ENCODE assay signal across 22 cellular contexts in the genomic region with DNA sequence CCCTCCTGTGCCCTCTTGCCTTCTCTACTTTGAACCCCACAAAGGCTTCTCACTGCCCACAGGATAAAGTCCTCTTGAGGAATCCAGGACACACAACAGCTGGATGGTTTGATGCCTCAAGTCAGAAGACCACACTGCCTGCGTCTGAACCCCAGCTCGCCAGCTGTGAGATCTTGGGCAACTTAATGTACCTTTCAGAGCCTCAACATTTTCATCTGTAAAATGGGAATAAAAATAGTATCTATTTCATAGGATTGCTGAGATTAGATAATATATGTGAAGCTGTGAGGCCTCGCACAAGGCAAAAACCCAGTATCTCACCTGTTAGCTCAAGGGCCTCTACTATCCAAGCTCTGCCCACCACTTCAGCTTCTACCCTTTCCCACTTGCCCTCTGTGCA. TPM values are rescaled to one million over a fixed set of nuclear protein-coding genes. Genes with fewer than 3 reads are reported as not detected.
A peak's percentile ranks its signal among the peaks of the same experiment; 100 is the strongest.
DNase-seq lines count a peak whose midpoint lies in the region; ATAC-seq, FAIRE-seq and TF ChIP-seq lines count a peak whose summit lies in the region.
"Had no signal": no experiment of that assay in that cellular context is flagged by ENCODE, and none has a peak within 500 bp of the region (broad histone marks: within the 10 kb centered on the region; RNA-seq: fewer than 3 reads in every experiment).

No MANE protein-coding gene starts in this region.

- H3K4me1 ChIP-seq in CD4-positive, alpha-beta memory T cell (ENCODE audit: insufficient read depth, low read length): peaks cover 33% of the 10 kb centered on the region
- peaks cover 8 to 14% of the 10 kb centered on the region in 2 experiments for H3K4me1 ChIP-seq in K562 (replicated peaks in 1 of 2; ENCODE audit: control insufficient read depth in 2 of 2, insufficient read depth in 2 of 2, low read length in 2 of 2)

- DNase-seq in CD4-positive, alpha-beta memory T cell: no peak
- DNase-seq in HFFc6: no peak
- no peak for DNase-seq in K562 (ENCODE audit: extremely low read depth in 1 of 4, low spot score in 3 of 4)
- DNase-seq in neural crest cell (ENCODE audit: low read depth, low spot score): no peak
- no peak for DNase-seq in activated CD4-positive, CD25-positive, alpha-beta regulatory T cell (lab: John Stamatoyannopoulos, UW)
- DNase-seq: ACHN; DND-41; KBM-7; NCI-H1436; NCI-H2029 treated with DMSO at 0.1 percent for 48 hours; NCI-H2171 treated with DMSO at 0.1 percent for 48 hours; NCI-H446 treated with DMSO at 0.1 percent for 48 hours; NK-92 treated with Interleukin-12 subunit alpha and Interleukin-12 subunit beta, amount 100 ng/mL, for 24 hours; OCI-M1; SIG-M5 had no signal

- TF ChIP-seq EP300 in K562 (IDR thresholded peaks at IDR 0.05; ENCODE audit: low read length): no peak

- CTCF ChIA-PET in CD4-positive, alpha-beta memory T cell (lab: Charles Lee; ENCODE audit: partially characterized antibody): interaction anchor here (1.4 kb wide), 1 partner anchor 78 kb away, joined by 3 read pairs; no protein-coding TSS in a partner anchor
- CTCF ChIA-PET in K562 (lab: Yijun Ruan, JAX; ENCODE audit: low intra/inter-chr PET ratio): interaction anchor here (0.6 kb wide), 1 partner anchor 1186 kb away, joined by 3 read pairs; no protein-coding TSS in a partner anchor

- no peak overlapping the region for H2AFZ ChIP-seq in K562 (ENCODE audit: low read depth, low read length)

- no peaks in the 10 kb centered on the region for H3K9me1 ChIP-seq in K562 (ENCODE audit: control insufficient read depth, insufficient read depth, low read length)

- no peaks in the 10 kb centered on the region for H3K27me3 Mint-ChIP-seq in CD4-positive, alpha-beta memory T cell
- H3K27me3 Mint-ChIP-seq in HFFc6 (ENCODE audit: insufficient read depth): peaks cover 2% of the 10 kb centered on the region; the same call in 1 of the 2 replicates
- no peaks in the 10 kb centered on the region for H3K27me3 Mint-ChIP-seq in neural crest cell (ENCODE audit: low read depth)

- no peak for TF ChIP-seq POLR2A in K562 (conservative IDR thresholded peaks at IDR 0.05)

- peak overlapping the region in 1 of 8 donors; percentile 25 for H3K4me3 Mint-ChIP-seq in CD4-positive, alpha-beta memory T cell
- H3K4me3 Mint-ChIP-seq in HFFc6 (no peak overlapping the region), neural crest cell (peak overlapping the region; percentile 84)

- no peak overlapping the region for H3K4me3 ChIP-seq in CD4-positive, alpha-beta memory T cell (ENCODE audit: low read length in 2 of 2)
- no peak overlapping the region for H3K4me3 ChIP-seq in K562
- H3K4me3 ChIP-seq: HAP-1 had no signal

- H3K4me1 Mint-ChIP-seq in CD4-positive, alpha-beta memory T cell: peaks cover 13 to 36% (median 24%) of the 10 kb centered on the region in 4 donors
- H3K4me1 Mint-ChIP-seq in HFFc6 (ENCODE audit: low read depth) (peaks cover 15% of the 10 kb centered on the region), neural crest cell (peaks cover 13% of the 10 kb centered on the region)

- intact Hi-C loops in CD4-positive, alpha-beta memory T cell (cut with micrococcal nuclease): no loop called here
- intact Hi-C loops in K562 (cut with micrococcal nuclease): no loop called here

- POLR2A ChIA-PET in CD4-positive, alpha-beta memory T cell (lab: Charles Lee; ENCODE audit: partially characterized antibody): interaction anchor here (1.4 kb wide), 1 partner anchor 42 kb away, joined by 4 read pairs; no protein-coding TSS in a partner anchor
- POLR2A ChIA-PET in K562 (lab: Yijun Ruan, JAX): interaction anchor here (0.6 to 1.7 kb wide), 5 partner anchors 10 to 297 kb away, joined by 3 to 4 read pairs (median 3); no protein-coding TSS in a partner anchor

- no peaks in the 10 kb centered on the region for H3K9me3 ChIP-seq in CD4-positive, alpha-beta memory T cell (ENCODE audit: control insufficient read depth in 1 of 2, low read length in 2 of 2)
- H3K9me3 ChIP-seq in K562 (replicated peaks; ENCODE audit: control insufficient read depth, insufficient read depth, low read depth, low read length): no peaks in the 10 kb centered on the region
- H3K9me3 ChIP-seq: HAP-1 had no signal

- no peak for TF ChIP-seq CTCF in HFFc6 (IDR thresholded peaks at IDR 0.05)
- TF ChIP-seq CTCF in K562 (IDR thresholded peaks at IDR 0.05 in 2 of 3, conservative IDR thresholded peaks at IDR 0.05 in 1 of 3; ENCODE audit: insufficient read depth in 2 of 3, low read depth in 1 of 3, low read length in 3 of 3): no peak
- TF ChIP-seq CTCF in neural crest cell (conservative IDR thresholded peaks at IDR 0.05): no peak

- no peak for TF ChIP-seq RAD21 in K562 (CRISPR knock-in tag; conservative IDR thresholded peaks at IDR 0.05 in 1 of 2, IDR thresholded peaks at IDR 0.05 in 1 of 2)

- no peak for ATAC-seq in K562
- no peak for ATAC-seq in HG03457 (IDR thresholded peaks at IDR 0.05; ENCODE audit: unreplicated experiment)
- no peak for ATAC-seq in HG03354 (IDR thresholded peaks at IDR 0.05; ENCODE audit: poor library complexity, severe bottlenecking, unreplicated experiment)
- ATAC-seq in GM18517 (IDR thresholded peaks at IDR 0.05; ENCODE audit: unreplicated experiment): no peak

- BruUV-seq in K562 (replicated peaks; lab: Mats Ljungman, UMichigan): no TSS peak

- peaks cover 9% of the 10 kb centered on the region for H3K36me3 ChIP-seq in CD4-positive, alpha-beta memory T cell (ENCODE audit: insufficient read depth, low read length)
- H3K36me3 ChIP-seq in K562 (ENCODE audit: control insufficient read depth, insufficient read depth, low read length): peaks cover 35% of the 10 kb centered on the region

- H3K27ac Mint-ChIP-seq in CD4-positive, alpha-beta memory T cell: peak overlapping the region in 4 of 7 donors; percentile 61 to 84 (median 65)
- H3K27ac Mint-ChIP-seq in HFFc6 (peak overlapping the region; percentile 33; the same call in 1 of the 2 replicates), neural crest cell (ENCODE audit: unreplicated experiment) (no peak overlapping the region)

- no peaks in the 10 kb centered on the region for H3K9me3 Mint-ChIP-seq in CD4-positive, alpha-beta memory T cell
- H3K9me3 Mint-ChIP-seq in HFFc6 (no peaks in the 10 kb centered on the region), neural crest cell (no peaks in the 10 kb centered on the region)

- H3K36me3 Mint-ChIP-seq in CD4-positive, alpha-beta memory T cell: peaks cover 21 to 45% of the 10 kb centered on the region in 2 donors
- H3K36me3 Mint-ChIP-seq in HFFc6 (ENCODE audit: low read depth): peaks cover 26% of the 10 kb centered on the region; the same call in 1 of the 2 replicates
- H3K36me3 Mint-ChIP-seq in neural crest cell (ENCODE audit: low read depth): peaks cover 1% of the 10 kb centered on the region

- H3K4me2 ChIP-seq in K562 (ENCODE audit: insufficient read depth, low read length): no peak overlapping the region

- no peaks in the 10 kb centered on the region for H3K27me3 ChIP-seq in CD4-positive, alpha-beta memory T cell (ENCODE audit: insufficient read depth, low read length)
- H3K27me3 ChIP-seq in K562 (ENCODE audit: control insufficient read depth in 2 of 2, insufficient read depth in 2 of 2, low read length in 2 of 2): no peaks in the 10 kb centered on the region

- H3K27ac ChIP-seq in CD4-positive, alpha-beta memory T cell (ENCODE audit: low read depth, low read length): no peak overlapping the region
- H3K27ac ChIP-seq in K562 (ENCODE audit: extremely low read depth, low read depth, low read length): no peak overlapping the region

- H4K20me1 ChIP-seq in K562 (replicated peaks; ENCODE audit: control insufficient read depth, insufficient read depth, low read length): no peaks in the 10 kb centered on the region

- H3K9ac ChIP-seq in K562 (ENCODE audit: insufficient read depth in 1 of 2, low read depth in 2 of 2, low read length in 2 of 2): peak overlapping the region in 1 of 2 experiments; percentile 70; a peak in 1 of 4 replicates

- in situ Hi-C loops in K562 (cut with MboI): no loop called here

- WGBS in K562 (ENCODE audit: insufficient coverage, low coverage, missing lambda C conversion rate): 100% methylated on average over 3 of the region's 3 CpGs

- H3K79me2 ChIP-seq in K562 (ENCODE audit: control insufficient read depth, insufficient read depth, low read length): peaks cover 20% of the 10 kb centered on the region

- no peak for FAIRE-seq in K562 (lab: Jason Lieb, UNC)
- FAIRE-seq: D721Med, G401.6, GM12892 had no signal

RNA-seq across cellular contexts. Expression of gene CINP, which starts 2.3 kb away (rescaled TPM):
- 10 to 100 TPM; 31.5 to 32.3 TPM for total RNA-seq in CD4-positive, alpha-beta memory T cell
- polyA plus RNA-seq in CD4-positive, alpha-beta memory T cell: 10 to 100 TPM; 31.3 to 37.7 TPM
- 10 to 100 TPM; 58.9 to 65.7 (median 62.4) TPM for total RNA-seq in HFFc6 (2021; fragmentation: NEBNext Ultra II Directional; extraction: Animal tissue kit (Norgen Biotek cat#: 25700))
- total RNA-seq in K562 (2011; cell fraction: chromatin; rRNA removed; ENCODE audit: low replicate concordance): 24.7 and 34.2 TPM in 2 replicates
- 17.8 and 18.5 TPM in 2 replicates for total RNA-seq in K562 (2011; cell fraction: nucleolus; rRNA removed)
- 23.9 and 27.1 TPM in 2 replicates for total RNA-seq in K562 (2011; cell fraction: nucleoplasm; rRNA removed)
- total RNA-seq in K562 (2014; rRNA removed): 47.7 and 56.1 TPM in 2 replicates
- 39.3 and 44.7 TPM in 2 replicates for total RNA-seq in K562 (2014; rRNA removed; fragmentation: Illumina TruSeq; extraction: Trizol)
- total RNA-seq in K562 (2015; rRNA removed; fragmentation: Illumina TruSeq; extraction: Trizol): 40.1 and 41.2 TPM in 2 replicates
- 41.2 and 41.8 TPM in 2 replicates for total RNA-seq in K562 (2021)
- 40.8 and 43.7 TPM in 2 replicates for polyA plus RNA-seq in K562 (2011; rRNA removed)
- 46.2 and 84.1 TPM in 2 replicates for polyA plus RNA-seq in K562 (2011; cell fraction: cytosol; rRNA removed)
- 15.0 and 17.6 TPM in 2 replicates for polyA plus RNA-seq in K562 (2011; cell fraction: nucleus; rRNA removed)
- 37.8 and 38.6 TPM in 2 replicates for polyA plus RNA-seq in K562 (2012)
- polyA plus RNA-seq in K562 (2014; fragmentation: Illumina TruSeq; extraction: Trizol): 56.5 and 62.4 TPM in 2 replicates
- polyA plus RNA-seq in K562 (2014; fragmentation: Nextera tagmentation; extraction: Ambion mirVana): 10 to 100 TPM; 36.3 to 63.2 TPM
- polyA plus RNA-seq in K562 (2014; rRNA removed): 54.2 and 54.5 TPM in 2 replicates
- 26.9 and 36.0 TPM in 2 replicates for polyA minus RNA-seq in K562 (2011; rRNA and poly(A)+ RNA removed)
- polyA minus RNA-seq in K562 (2011; cell fraction: cytosol; rRNA and poly(A)+ RNA removed): 15.5 and 16.7 TPM in 2 replicates
- polyA minus RNA-seq in K562 (2011; cell fraction: nucleus; rRNA and poly(A)+ RNA removed): 7.1 and 10.9 TPM in 2 replicates
- 35.5 and 37.3 TPM in 2 replicates for total RNA-seq in neural crest cell

RNA-seq across cellular contexts. Expression of gene TECPR2, which starts 2.4 kb away (rescaled TPM):
- total RNA-seq in CD4-positive, alpha-beta memory T cell: 10 to 100 TPM in 1 of 2 experiments, 1 to 10 TPM in 1; 9.9 to 12.6 TPM
- 1 to 10 TPM in 1 of 2 donors, under 1 TPM in 1; 0.89 to 5.6 TPM for polyA plus RNA-seq in CD4-positive, alpha-beta memory T cell
- 10 to 100 TPM; 22.0 to 29.6 (median 26.4) TPM for total RNA-seq in HFFc6 (2021; fragmentation: NEBNext Ultra II Directional; extraction: Animal tissue kit (Norgen Biotek cat#: 25700))
- 6.6 and 6.9 TPM in 2 replicates for total RNA-seq in K562 (2011; cell fraction: chromatin; rRNA removed; ENCODE audit: low replicate concordance)
- total RNA-seq in K562 (2011; cell fraction: nucleolus; rRNA removed): 3.2 and 5.3 TPM in 2 replicates
- 1.8 and 3.7 TPM in 2 replicates for total RNA-seq in K562 (2011; cell fraction: nucleoplasm; rRNA removed)
- 0.54 and 1.8 TPM in 2 replicates for total RNA-seq in K562 (2014; rRNA removed)
- total RNA-seq in K562 (2014; rRNA removed; fragmentation: Illumina TruSeq; extraction: Trizol): 1.0 and 1.1 TPM in 2 replicates
- 0.83 and 1.2 TPM in 2 replicates for total RNA-seq in K562 (2015; rRNA removed; fragmentation: Illumina TruSeq; extraction: Trizol)
- total RNA-seq in K562 (2021): 1.7 and 3.0 TPM in 2 replicates
- polyA plus RNA-seq in K562 (2011; rRNA removed): 1.0 and 1.4 TPM in 2 replicates
- 0.65 and 1.3 TPM in 2 replicates for polyA plus RNA-seq in K562 (2011; cell fraction: cytosol; rRNA removed)
- polyA plus RNA-seq in K562 (2011; cell fraction: nucleus; rRNA removed): 1.8 and 2.9 TPM in 2 replicates
- 1.2 and 1.9 TPM in 2 replicates for polyA plus RNA-seq in K562 (2012)
- polyA plus RNA-seq in K562 (2014; fragmentation: Illumina TruSeq; extraction: Trizol): 0.65 and 0.96 TPM in 2 replicates
- under 1 TPM; 0.04 to 0.13 TPM for polyA plus RNA-seq in K562 (2014; fragmentation: Nextera tagmentation; extraction: Ambion mirVana)
- 0.62 and 1.1 TPM in 2 replicates for polyA plus RNA-seq in K562 (2014; rRNA removed)
- polyA minus RNA-seq in K562 (2011; rRNA and poly(A)+ RNA removed): 1.9 and 2.3 TPM in 2 replicates
- polyA minus RNA-seq in K562 (2011; cell fraction: cytosol; rRNA and poly(A)+ RNA removed): 0.82 and 2.5 TPM in 2 replicates
- 2.0 and 3.1 TPM in 2 replicates for polyA minus RNA-seq in K562 (2011; cell fraction: nucleus; rRNA and poly(A)+ RNA removed)
- 27.0 and 28.3 TPM in 2 replicates for total RNA-seq in neural crest cell

RNA-seq across cellular contexts. Expression of gene ZNF839, which starts 40.8 kb away (rescaled TPM):
- total RNA-seq in CD4-positive, alpha-beta memory T cell: 10 to 100 TPM; 19.0 to 21.7 TPM
- polyA plus RNA-seq in CD4-positive, alpha-beta memory T cell: 1 to 10 TPM; 4.0 to 6.9 TPM
- total RNA-seq in HFFc6 (2021; fragmentation: NEBNext Ultra II Directional; extraction: Animal tissue kit (Norgen Biotek cat#: 25700)): 1 to 10 TPM; 6.7 to 8.3 (median 8.0) TPM
- total RNA-seq in K562 (2011; cell fraction: chromatin; rRNA removed; ENCODE audit: low replicate concordance): 28.7 and 36.1 TPM in 2 replicates
- total RNA-seq in K562 (2011; cell fraction: nucleolus; rRNA removed): 12.0 and 18.5 TPM in 2 replicates
- total RNA-seq in K562 (2011; cell fraction: nucleoplasm; rRNA removed): 18.0 and 21.4 TPM in 2 replicates
- total RNA-seq in K562 (2014; rRNA removed): 6.1 and 6.6 TPM in 2 replicates
- total RNA-seq in K562 (2014; rRNA removed; fragmentation: Illumina TruSeq; extraction: Trizol): 5.2 and 5.3 TPM in 2 replicates
- total RNA-seq in K562 (2015; rRNA removed; fragmentation: Illumina TruSeq; extraction: Trizol): 5.1 and 5.7 TPM in 2 replicates
- total RNA-seq in K562 (2021): 6.6 and 8.4 TPM in 2 replicates
- polyA plus RNA-seq in K562 (2011; rRNA removed): 7.7 and 8.4 TPM in 2 replicates
- 5.6 and 5.7 TPM in 2 replicates for polyA plus RNA-seq in K562 (2011; cell fraction: cytosol; rRNA removed)
- 16.9 and 27.9 TPM in 2 replicates for polyA plus RNA-seq in K562 (2011; cell fraction: nucleus; rRNA removed)
- polyA plus RNA-seq in K562 (2012): 4.0 and 6.3 TPM in 2 replicates
- 5.1 and 6.3 TPM in 2 replicates for polyA plus RNA-seq in K562 (2014; fragmentation: Illumina TruSeq; extraction: Trizol)
- polyA plus RNA-seq in K562 (2014; fragmentation: Nextera tagmentation; extraction: Ambion mirVana): 1 to 10 TPM in 1 of 2 experiments, under 1 TPM in 1; 0.42 to 1.0 TPM
- polyA plus RNA-seq in K562 (2014; rRNA removed): 8.4 and 8.6 TPM in 2 replicates
- polyA minus RNA-seq in K562 (2011; rRNA and poly(A)+ RNA removed): 5.9 and 6.7 TPM in 2 replicates
- 3.0 and 7.6 TPM in 2 replicates for polyA minus RNA-seq in K562 (2011; cell fraction: cytosol; rRNA and poly(A)+ RNA removed)
- 6.0 and 6.1 TPM in 2 replicates for polyA minus RNA-seq in K562 (2011; cell fraction: nucleus; rRNA and poly(A)+ RNA removed)
- total RNA-seq in neural crest cell: 15.9 and 16.1 TPM in 2 replicates

RNA-seq across cellular contexts. Expression of gene MOK, which starts 55.4 kb away (rescaled TPM):
- total RNA-seq in CD4-positive, alpha-beta memory T cell: 1 to 10 TPM in 1 of 2 experiments, under 1 TPM in 1; 0.73 to 1.3 TPM
- polyA plus RNA-seq in CD4-positive, alpha-beta memory T cell: 1 to 10 TPM in 1 of 2 donors, not detected in 1; 1.4 TPM
- 10 to 100 TPM; 11.5 to 18.7 (median 14.8) TPM for total RNA-seq in HFFc6 (2021; fragmentation: NEBNext Ultra II Directional; extraction: Animal tissue kit (Norgen Biotek cat#: 25700))
- 15.0 and 20.7 TPM in 2 replicates for total RNA-seq in K562 (2011; cell fraction: chromatin; rRNA removed; ENCODE audit: low replicate concordance)
- 12.2 and 12.3 TPM in 2 replicates for total RNA-seq in K562 (2011; cell fraction: nucleolus; rRNA removed)
- total RNA-seq in K562 (2011; cell fraction: nucleoplasm; rRNA removed): 14.4 and 17.2 TPM in 2 replicates
- total RNA-seq in K562 (2014; rRNA removed) (5.8 and 7.2 TPM in 2 replicates), K562 (2014; rRNA removed; fragmentation: Illumina TruSeq; extraction: Trizol) (5.2 and 5.3 TPM in 2 replicates), K562 (2015; rRNA removed; fragmentation: Illumina TruSeq; extraction: Trizol) (4.6 and 5.3 TPM in 2 replicates), K562 (2021) (4.9 TPM in 2 replicates), neural crest cell (16.7 and 18.2 TPM in 2 replicates)
- polyA plus RNA-seq in K562 (2011; rRNA removed) (4.3 and 6.2 TPM in 2 replicates), K562 (2014; fragmentation: Illumina TruSeq; extraction: Trizol) (3.6 and 7.5 TPM in 2 replicates), K562 (2014; fragmentation: Nextera tagmentation; extraction: Ambion mirVana) (1 to 10 TPM; 1.3 to 2.5 TPM), K562 (2014; rRNA removed) (7.6 and 8.4 TPM in 2 replicates)
- 3.4 and 4.0 TPM in 2 replicates for polyA plus RNA-seq in K562 (2011; cell fraction: cytosol; rRNA removed)
- polyA plus RNA-seq in K562 (2011; cell fraction: nucleus; rRNA removed): 16.6 and 29.5 TPM in 2 replicates
- polyA plus RNA-seq in K562 (2012): 4.5 and 6.4 TPM in 2 replicates
- 4.3 TPM in 2 replicates for polyA minus RNA-seq in K562 (2011; rRNA and poly(A)+ RNA removed)
- 1.1 and 3.5 TPM in 2 replicates for polyA minus RNA-seq in K562 (2011; cell fraction: cytosol; rRNA and poly(A)+ RNA removed)
- 8.1 TPM in 2 replicates for polyA minus RNA-seq in K562 (2011; cell fraction: nucleus; rRNA and poly(A)+ RNA removed)
